ENCODE assay signal across 8 cellular contexts in the genomic region with DNA sequence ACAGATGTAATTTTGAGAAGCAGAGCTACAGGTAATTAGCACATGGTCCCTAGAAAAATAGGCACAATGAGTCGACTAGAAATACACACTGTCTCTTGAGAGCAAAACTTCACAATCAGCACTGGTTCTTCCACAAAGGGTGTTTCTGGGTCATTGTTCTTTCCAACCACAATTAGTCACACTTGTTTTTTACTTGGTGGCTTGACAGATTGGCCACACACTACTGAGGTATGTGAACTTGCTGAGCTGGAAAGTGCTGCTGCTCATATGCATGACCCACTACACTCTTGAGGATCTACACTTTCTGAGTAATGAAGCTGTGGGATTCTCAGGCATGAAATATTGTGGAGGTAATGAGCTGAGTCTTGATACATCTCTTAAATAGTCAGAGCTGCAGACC.
DNase-seq lines count a peak whose midpoint lies in the region; ATAC-seq and TF ChIP-seq lines count a peak whose summit lies in the region.

No MANE protein-coding gene starts in this region.

- peak overlapping the region; percentile 16 for H3K9ac ChIP-seq in mesenchymal stem cell (ENCODE audit: low read length)

- no peak overlapping the region for H2AK5ac ChIP-seq in mesenchymal stem cell (ENCODE audit: low read length, severe bottlenecking)

- intact Hi-C loops in lower lobe of right lung (cut with DNase I) = no loop called here

- H4K91ac ChIP-seq in mesenchymal stem cell (ENCODE audit: low read length) = no peak overlapping the region

- H3K23ac ChIP-seq in mesenchymal stem cell (ENCODE audit: low read length in 2 of 2) = no peak overlapping the region

- H3K18ac ChIP-seq in mesenchymal stem cell (ENCODE audit: low read depth in 1 of 2, low read length in 2 of 2) = no peak overlapping the region

- in situ Hi-C loops in GM13977 (cut with MboI; ENCODE audit: low pct_unique_long_range_greater_than_20kb, low sequenced_read_pairs, unreplicated experiment) = no loop called here

- no peaks in the 10 kb centered on the region for H3K79me1 ChIP-seq in mesenchymal stem cell (replicated peaks; ENCODE audit: low read length, poor library complexity, severe bottlenecking)

- H3K36me3 ChIP-seq in mesenchymal stem cell (ENCODE audit: control insufficient read depth in 1 of 2, insufficient read depth in 2 of 2, low read depth in 1 of 2, low read length in 2 of 2) = no peaks in the 10 kb centered on the region
- H3K36me3 ChIP-seq in lower lobe of right lung = no peaks in the 10 kb centered on the region

- ATAC-seq in HG02623 (IDR thresholded peaks at IDR 0.05; ENCODE audit: unreplicated experiment) (peak; percentile 69), lower lobe of right lung (no peak)

- no peak for TF ChIP-seq CTCF in GM13977 (IDR thresholded peaks at IDR 0.05; ENCODE audit: extremely low read depth, insufficient read depth, missing control alignments)
- TF ChIP-seq CTCF in lower lobe of right lung (IDR thresholded peaks at IDR 0.05) = no peak

- H3K4me3 ChIP-seq in mesenchymal stem cell (ENCODE audit: insufficient read depth in 1 of 2, low read depth in 1 of 2, low read length in 2 of 2) (no peak overlapping the region), lower lobe of right lung (no peak overlapping the region)

- H3K4me1 ChIP-seq in mesenchymal stem cell (ENCODE audit: control insufficient read depth, insufficient read depth, low read depth, low read length) = peaks cover 4% of the 10 kb centered on the region
- peaks cover 12% of the 10 kb centered on the region for H3K4me1 ChIP-seq in lower lobe of right lung

- H4K8ac ChIP-seq in mesenchymal stem cell (ENCODE audit: low read length) = no peak overlapping the region

- H3K9me3 ChIP-seq in mesenchymal stem cell (ENCODE audit: control insufficient read depth, low read length) = no peaks in the 10 kb centered on the region
- H3K9me3 ChIP-seq in lower lobe of right lung = no peaks in the 10 kb centered on the region

- H3K27me3 ChIP-seq in mesenchymal stem cell (ENCODE audit: control insufficient read depth in 1 of 2, insufficient read depth in 1 of 2, low read length in 2 of 2) (no peaks in the 10 kb centered on the region), lower lobe of right lung (ENCODE audit: low read depth) (no peaks in the 10 kb centered on the region)

- no peak overlapping the region for H3K14ac ChIP-seq in mesenchymal stem cell (ENCODE audit: low read length in 2 of 2)

- H2BK5ac ChIP-seq in mesenchymal stem cell (ENCODE audit: low read depth, low read length, poor library complexity, severe bottlenecking) = no peak overlapping the region

- no peak overlapping the region for H2BK15ac ChIP-seq in mesenchymal stem cell (ENCODE audit: low read depth, poor library complexity, severe bottlenecking)

- peak overlapping the region; percentile 4 for H3K27ac ChIP-seq in mesenchymal stem cell (ENCODE audit: low read length, poor library complexity, severe bottlenecking)
- H3K27ac ChIP-seq in lower lobe of right lung = no peak overlapping the region

- peak; percentile 4 for DNase-seq in GM13977 (ENCODE audit: low spot score)
- peak; percentile 52 for DNase-seq in SW480 (ENCODE audit: low spot score)
- peak; percentile 87 for DNase-seq in mesenchymal stem cell
- DNase-seq in lower lobe of right lung = no peak
- DNase-seq in NCI-H446 treated with DMSO at 0.1 percent for 48 hours (lab: John Stamatoyannopoulos, UW) = no peak
- no peak for DNase-seq in NCI-H187 treated with DMSO at 0.1 percent for 48 hours (lab: John Stamatoyannopoulos, UW)
- DNase-seq in hypothalamus (lab: John Stamatoyannopoulos, UW) = no peak

- no peak overlapping the region for H3K4ac ChIP-seq in mesenchymal stem cell (ENCODE audit: low read depth in 1 of 2, low read length in 2 of 2)

- no peak overlapping the region for H2AFZ ChIP-seq in mesenchymal stem cell (ENCODE audit: low read depth, low read length)

- 27% methylated on average over 1 of the region's 1 CpG for WGBS in mesenchymal stem cell

- H2BK120ac ChIP-seq in mesenchymal stem cell (ENCODE audit: low read depth, low read length) = no peak overlapping the region

- no peak overlapping the region for H2BK12ac ChIP-seq in mesenchymal stem cell (ENCODE audit: low read length in 2 of 2)

- H3K4me2 ChIP-seq in mesenchymal stem cell (ENCODE audit: low read length, poor library complexity, severe bottlenecking) = no peak overlapping the region

Comparison
In these comparisons a context has a peak if more than half of its experiments do, and no peak if none do; other contexts are left out.
1. DNase-seq: peak in GM13977 (single experiment), SW480 (single experiment) and mesenchymal stem cell (single experiment); none in lower lobe of right lung (single experiment), NCI-H446 treated with DMSO at 0.1 percent for 48 hours (single experiment), NCI-H187 treated with DMSO at 0.1 percent for 48 hours (single experiment) and hypothalamus (0 of 51).